11 cellular contexts compared by ENCODE assay signal in the genomic region with DNA sequence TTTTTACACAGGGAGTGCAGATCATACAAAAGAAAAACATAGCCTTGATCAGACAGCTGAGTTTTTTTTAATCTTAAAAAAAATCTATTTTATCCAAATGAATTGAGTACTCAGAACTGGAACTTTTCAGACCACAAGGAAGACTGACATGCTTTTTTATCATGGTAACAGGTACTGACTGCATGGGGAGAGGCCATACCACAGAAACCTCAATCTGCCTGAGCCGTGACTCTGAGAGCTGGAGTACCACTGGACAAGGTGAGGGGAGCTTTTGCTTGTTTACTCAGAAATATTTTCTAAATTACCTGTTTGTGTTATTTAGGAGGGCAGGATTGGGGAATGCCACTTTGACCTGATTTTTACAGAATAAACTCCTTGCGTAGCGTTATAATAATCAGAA.
DNase-seq lines count a peak whose midpoint lies in the region; ATAC-seq and TF ChIP-seq lines count a peak whose summit lies in the region.
"Had no signal": no experiment of that assay in that cellular context is flagged by ENCODE, and none has a peak within 500 bp of the region (broad histone marks: within the 10 kb centered on the region; RNA-seq: fewer than 3 reads in every experiment).

No MANE protein-coding gene starts in this region.

- no TSS peak for BruUV-seq in HCT116 (replicated peaks; lab: Mats Ljungman, UMichigan)

- CTCF ChIA-PET in HCT116 (lab: Charles Lee), result interaction anchor here (1.4 to 1.9 kb wide), 4 partner anchors 9 to 527 kb away, joined by 3 to 14 read pairs (median 6); no protein-coding TSS in a partner anchor
- CTCF ChIA-PET in CD4-positive, alpha-beta memory T cell (lab: Charles Lee; ENCODE audit: partially characterized antibody), result no interaction called here

- no peaks in the 10 kb centered on the region for H3K79me2 ChIP-seq in HCT116 (ENCODE audit: insufficient read depth, low read length)

- H3K9me2 ChIP-seq in HCT116 (ENCODE audit: insufficient read depth), result no peaks in the 10 kb centered on the region

- H3K27ac ChIP-seq in HCT116 (ENCODE audit: low read depth, low read length) (no peak overlapping the region), sigmoid colon (no peak overlapping the region)
- H3K27ac ChIP-seq in CD4-positive, alpha-beta memory T cell (ENCODE audit: low read depth, low read length), result no peak overlapping the region

- H3K9me3 ChIP-seq in HCT116 (ENCODE audit: control insufficient read depth in 1 of 2, insufficient read depth in 1 of 2, low read depth in 1 of 2, low read length in 2 of 2) (no peaks in the 10 kb centered on the region), sigmoid colon (no peaks in the 10 kb centered on the region)
- H3K9me3 ChIP-seq in CD4-positive, alpha-beta memory T cell (ENCODE audit: control insufficient read depth in 1 of 2, low read length in 2 of 2), result no peaks in the 10 kb centered on the region

- H3K9me3 Mint-ChIP-seq in mesothelial cell of epicardium, result peaks cover 4% of the 10 kb centered on the region
- peaks cover 0 to 15% (median 2%) of the 10 kb centered on the region in 8 donors for H3K9me3 Mint-ChIP-seq in CD4-positive, alpha-beta memory T cell

- H3K36me3 ChIP-seq in HCT116 (ENCODE audit: control insufficient read depth in 1 of 2, insufficient read depth in 2 of 2, low read length in 2 of 2) (no peaks in the 10 kb centered on the region), sigmoid colon (no peaks in the 10 kb centered on the region)
- no peaks in the 10 kb centered on the region for H3K36me3 ChIP-seq in CD4-positive, alpha-beta memory T cell (ENCODE audit: insufficient read depth, low read length)

- WGBS in sigmoid colon, 2 donors, result 77 to 88% methylated on average over 3 of the region's 3 CpGs

- H2AFZ ChIP-seq in HCT116 (ENCODE audit: low read depth, low read length, poor library complexity, severe bottlenecking), result peak overlapping the region; percentile 7

- H4K20me1 ChIP-seq in HCT116 (ENCODE audit: insufficient read depth), result no peaks in the 10 kb centered on the region

- H3K27me3 ChIP-seq in HCT116 (ENCODE audit: insufficient read depth, low read length), result no peaks in the 10 kb centered on the region
- H3K27me3 ChIP-seq in sigmoid colon, result no peaks in the 10 kb centered on the region
- H3K27me3 ChIP-seq in CD4-positive, alpha-beta memory T cell (ENCODE audit: insufficient read depth, low read length), result no peaks in the 10 kb centered on the region

- TF ChIP-seq EP300 in sigmoid colon (IDR thresholded peaks at IDR 0.05), result no peak

- H3K27me3 Mint-ChIP-seq in mesothelial cell of epicardium (ENCODE audit: low read depth), result no peaks in the 10 kb centered on the region
- no peaks in the 10 kb centered on the region for H3K27me3 Mint-ChIP-seq in CD4-positive, alpha-beta memory T cell

- TF ChIP-seq CTCF in HCT116 (IDR thresholded peaks at IDR 0.05 in 2 of 3, conservative IDR thresholded peaks at IDR 0.05 in 1 of 3; ENCODE audit: borderline replicate concordance in 1 of 3, insufficient read depth in 1 of 3, low read depth in 2 of 3, low read length in 2 of 3) (no peak), mesothelial cell of epicardium (IDR thresholded peaks at IDR 0.05; ENCODE audit: unreplicated experiment) (no peak), sigmoid colon (IDR thresholded peaks at IDR 0.05) (no peak)

- DNase-seq in HCT116 (ENCODE audit: low read depth, low spot score) (no peak), mesothelial cell of epicardium (ENCODE audit: low spot score in 2 of 2, unreplicated experiment in 2 of 2) (no peak), SIG-M5 treated with dmso at 0.1 percent for 504 hours (lab: John Stamatoyannopoulos, UW; ENCODE audit: unreplicated experiment) (no peak), sigmoid colon (no peak)
- no peak for DNase-seq in CD4-positive, alpha-beta memory T cell
- DNase-seq: activated CD8-positive, alpha-beta memory T cell treated with anti-CD3 and anti-CD28 coated beads for 24 hours; cortex of kidney; foreskin fibroblast; NCI-H146 had no signal

- intact Hi-C loops in HCT116 (cut with micrococcal nuclease) (no loop called here), sigmoid colon (cut with DNase I) (no loop called here)
- intact Hi-C loops in CD4-positive, alpha-beta memory T cell (cut with micrococcal nuclease), result no loop called here

- H3K4me2 ChIP-seq in HCT116 (ENCODE audit: low read length), result no peak overlapping the region

- no peaks in the 10 kb centered on the region for H3K36me3 Mint-ChIP-seq in mesothelial cell of epicardium
- H3K36me3 Mint-ChIP-seq in CD4-positive, alpha-beta memory T cell, result no peaks in the 10 kb centered on the region

- peak overlapping the region; percentile 68 for H3K27ac Mint-ChIP-seq in mesothelial cell of epicardium
- no peak overlapping the region for H3K27ac Mint-ChIP-seq in CD4-positive, alpha-beta memory T cell

- no peak for TF ChIP-seq RAD21 in HCT116 (IDR thresholded peaks at IDR 0.05; ENCODE audit: low read depth)

- no peak overlapping the region for H3K4me3 Mint-ChIP-seq in mesothelial cell of epicardium
- H3K4me3 Mint-ChIP-seq in CD4-positive, alpha-beta memory T cell, result no peak overlapping the region

- TF ChIP-seq POLR2A in HCT116 (IDR thresholded peaks at IDR 0.05; ENCODE audit: borderline replicate concordance, extremely low read depth, insufficient read depth, insufficient read length), result no peak
- no peak for TF ChIP-seq POLR2A in sigmoid colon (IDR thresholded peaks at IDR 0.05)

- POLR2A ChIA-PET in HCT116 (lab: Charles Lee), result no interaction called here
- POLR2A ChIA-PET in CD4-positive, alpha-beta memory T cell (lab: Charles Lee; ENCODE audit: partially characterized antibody), result no interaction called here

- H3K4me1 Mint-ChIP-seq in mesothelial cell of epicardium, result peaks cover 35% of the 10 kb centered on the region
- no peaks in the 10 kb centered on the region for H3K4me1 Mint-ChIP-seq in CD4-positive, alpha-beta memory T cell

- no peaks in the 10 kb centered on the region for H3K4me1 ChIP-seq in HCT116 (ENCODE audit: control insufficient read depth in 1 of 2, insufficient read depth in 2 of 2, low read length in 2 of 2)
- H3K4me1 ChIP-seq in sigmoid colon, result no peaks in the 10 kb centered on the region
- no peaks in the 10 kb centered on the region for H3K4me1 ChIP-seq in CD4-positive, alpha-beta memory T cell (ENCODE audit: insufficient read depth, low read length)

- ATAC-seq in GM19043 (IDR thresholded peaks at IDR 0.05; ENCODE audit: low read depth, unreplicated experiment), result peak; percentile 55
- no peak for ATAC-seq in HCT116
- peak; percentile 50 for ATAC-seq in HG03175 (IDR thresholded peaks at IDR 0.05; ENCODE audit: unreplicated experiment)

- H3K9ac ChIP-seq in HCT116 (ENCODE audit: low read length), result no peak overlapping the region

- RAD21 ChIA-PET in HCT116 (lab: Charles Lee; ENCODE audit: low non-redundant PET in 1 of 2, low total read pairs in 2 of 2, uncharacterized antibody in 2 of 2, unreplicated experiment in 2 of 2), result no interaction called here

- H3K4me3 ChIP-seq in HCT116 (replicated peaks in 1 of 2; ENCODE audit: low read depth in 1 of 2, low read length in 2 of 2), result no peak overlapping the region
- no peak overlapping the region for H3K4me3 ChIP-seq in sigmoid colon
- H3K4me3 ChIP-seq in CD4-positive, alpha-beta memory T cell (ENCODE audit: low read length in 2 of 2), result no peak overlapping the region

TF ChIP-seq in HCT116, 20 proteins besides CTCF, POLR2A, EP300 and RAD21:
- TF ChIP-seq EZH2 (IDR thresholded peaks at IDR 0.05) (no peak), YY1 (IDR thresholded peaks at IDR 0.05; ENCODE audit: extremely low read depth, insufficient replicate concordance, low read depth, low read length) (no peak), CEBPB (IDR thresholded peaks at IDR 0.05; ENCODE audit: low read depth) (no peak), EGR1 (IDR thresholded peaks at IDR 0.05; ENCODE audit: low read depth) (no peak), CBX3 (IDR thresholded peaks at IDR 0.05; ENCODE audit: low read depth) (no peak), EZH2phosphoT487 (IDR thresholded peaks at IDR 0.05; ENCODE audit: borderline replicate concordance) (no peak)
TF ChIP-seq in HCT116: peak in this region for 0.
